In genomic region chr1:1001631-1002300, GRCh38 we compare ENCODE assay signal across 8 cellular contexts. TPM values are rescaled to one million over a fixed set of nuclear protein-coding genes. Genes with fewer than 3 reads are reported as not detected.
DNase-seq lines count a peak whose midpoint lies in the region; ATAC-seq and TF ChIP-seq lines count a peak whose summit lies in the region.

No MANE protein-coding gene starts in this region.

- no peak overlapping the region for H3K4me3 Mint-ChIP-seq in activated T-helper 17 cell treated with anti-CD3 and anti-CD28 coated beads, Interleukin-2, amount 50 U/mL, for 72 hours
- peak overlapping the region; percentile 57 for H3K4me3 Mint-ChIP-seq in neural crest cell

- TF ChIP-seq CTCF in AG04450 (IDR thresholded peaks at IDR 0.05; ENCODE audit: low read depth, low read length) (peak; percentile 67), fibroblast of the aortic adventitia (IDR thresholded peaks at IDR 0.05; ENCODE audit: insufficient read depth, low read length) (peak; percentile 67), neural crest cell (conservative IDR thresholded peaks at IDR 0.05) (peak; percentile 96)

- H3K27ac Mint-ChIP-seq in activated T-helper 17 cell treated with anti-CD3 and anti-CD28 coated beads, Interleukin-2, amount 50 U/mL, for 72 hours: no peak overlapping the region
- no peak overlapping the region for H3K27ac Mint-ChIP-seq in neural crest cell (ENCODE audit: unreplicated experiment)

- DNase-seq in AG04450 (ENCODE audit: low read depth, low spot score) (no peak), GM19238 (ENCODE audit: insufficient read length, low spot score) (peak; percentile 92), NT2/D1 (ENCODE audit: low read depth, low spot score) (no peak), fibroblast of the aortic adventitia (ENCODE audit: low read depth) (peak; percentile 33), neural crest cell (ENCODE audit: low read depth, low spot score) (peak; percentile 83)

- peaks cover 7% of the 10 kb centered on the region for H3K4me1 Mint-ChIP-seq in activated T-helper 17 cell treated with anti-CD3 and anti-CD28 coated beads, Interleukin-2, amount 50 U/mL, for 72 hours
- peaks cover 12% of the 10 kb centered on the region for H3K4me1 Mint-ChIP-seq in neural crest cell

- peak overlapping the region; percentile 94 for H3K9ac ChIP-seq in NT2/D1 (ENCODE audit: insufficient read length, low read depth)

- H3K27ac ChIP-seq in AG04450 (ENCODE audit: low read depth, low read length): no peak overlapping the region
- H3K27ac ChIP-seq in temporal lobe (ENCODE audit: low read depth, low read length): peak overlapping the region; percentile 61

- H3K36me3 ChIP-seq in NT2/D1 (ENCODE audit: insufficient read depth, insufficient read length, low read length): peaks cover 11% of the 10 kb centered on the region

- H3K9me3 ChIP-seq in AG04450 (ENCODE audit: control insufficient read depth, insufficient read depth, low read length): no peaks in the 10 kb centered on the region; the same call in 1 of the 2 replicates
- no peaks in the 10 kb centered on the region for H3K9me3 ChIP-seq in NT2/D1 (ENCODE audit: insufficient read depth, low read length)

- peak; percentile 81 for ATAC-seq in activated T-helper 17 cell treated with anti-CD3 and anti-CD28 coated beads, Interleukin-2, amount 50 U/mL, for 72 hours (replicated peaks)
- no peak for ATAC-seq in GM18907 (IDR thresholded peaks at IDR 0.05; ENCODE audit: unreplicated experiment)

- CTCF ChIA-PET in AG04450 (lab: Charles Lee): interaction anchor here (0.6 to 2.0 kb wide), 19 partner anchors 8 to 428 kb away, joined by 3 to 11 read pairs (median 4); partner anchors contain the start of gene ISG15

- H3K9me3 Mint-ChIP-seq in activated T-helper 17 cell treated with anti-CD3 and anti-CD28 coated beads, Interleukin-2, amount 50 U/mL, for 72 hours: no peaks in the 10 kb centered on the region
- no peaks in the 10 kb centered on the region for H3K9me3 Mint-ChIP-seq in neural crest cell

- peaks cover 24% of the 10 kb centered on the region for H3K27me3 Mint-ChIP-seq in activated T-helper 17 cell treated with anti-CD3 and anti-CD28 coated beads, Interleukin-2, amount 50 U/mL, for 72 hours
- peaks cover 31% of the 10 kb centered on the region for H3K27me3 Mint-ChIP-seq in neural crest cell (ENCODE audit: low read depth)

- peaks cover 4% of the 10 kb centered on the region for H3K36me3 Mint-ChIP-seq in activated T-helper 17 cell treated with anti-CD3 and anti-CD28 coated beads, Interleukin-2, amount 50 U/mL, for 72 hours (ENCODE audit: low read depth)
- no peaks in the 10 kb centered on the region for H3K36me3 Mint-ChIP-seq in neural crest cell (ENCODE audit: low read depth)

- H3K4me3 ChIP-seq in AG04450 (ENCODE audit: low read depth, low read length) (peak overlapping the region; percentile 66), NT2/D1 (ENCODE audit: insufficient read length, low read depth) (peak overlapping the region; percentile 66), fibroblast of the aortic adventitia (ENCODE audit: low read depth, low read length) (peak overlapping the region; percentile 17)

- H3K4me1 ChIP-seq in NT2/D1 (ENCODE audit: insufficient read depth, insufficient read length): peaks cover 43% of the 10 kb centered on the region

- H3K27me3 ChIP-seq in AG04450 (ENCODE audit: control insufficient read depth, insufficient read depth, low read length): peaks cover 9% of the 10 kb centered on the region
- no peaks in the 10 kb centered on the region for H3K27me3 ChIP-seq in NT2/D1 (ENCODE audit: insufficient read depth, insufficient read length)

- POLR2A ChIA-PET in AG04450 (lab: Yijun Ruan, JAX): interaction anchor here (1.4 to 1.5 kb wide), 2 partner anchors 12 to 20 kb away, joined by 3 to 6 read pairs; partner anchors contain the start of gene ISG15

RNA-seq across cellular contexts. Expression of gene HES4, which starts 1.9 kb away (rescaled TPM):
- 0.68 and 0.76 TPM in 2 replicates for polyA plus RNA-seq in AG04450 (2011; rRNA removed)
- 0.51 and 0.74 TPM in 2 replicates for polyA minus RNA-seq in AG04450 (2011; rRNA and poly(A)+ RNA removed)
- total RNA-seq in activated T-helper 17 cell treated with anti-CD3 and anti-CD28 coated beads, Interleukin-2, amount 50 U/mL, for 72 hours: 1 to 10 TPM in 1 of 2 donors, not detected in 1; 2.5 TPM
- total RNA-seq in fibroblast of the aortic adventitia (ENCODE audit: low replicate concordance) (0.36 and 0.82 TPM in 2 replicates), neural crest cell (35.7 and 38.0 TPM in 2 replicates), temporal lobe (20.7 TPM)

RNA-seq across cellular contexts. Expression of gene ISG15, which starts 11.5 kb away (rescaled TPM):
- polyA plus RNA-seq in AG04450 (2011; rRNA removed): 22.4 and 36.0 TPM in 2 replicates
- 3.3 and 4.9 TPM in 2 replicates for polyA minus RNA-seq in AG04450 (2011; rRNA and poly(A)+ RNA removed)
- 10 to 100 TPM; 13.5 to 36.5 TPM for total RNA-seq in activated T-helper 17 cell treated with anti-CD3 and anti-CD28 coated beads, Interleukin-2, amount 50 U/mL, for 72 hours
- total RNA-seq in fibroblast of the aortic adventitia (ENCODE audit: low replicate concordance) (34.7 and 39.6 TPM in 2 replicates), neural crest cell (17.4 and 22.3 TPM in 2 replicates), temporal lobe (3.4 TPM)

RNA-seq across cellular contexts. Expression of gene AGRN, which starts 18.2 kb away (rescaled TPM):
- 28.3 and 37.4 TPM in 2 replicates for polyA plus RNA-seq in AG04450 (2011; rRNA removed)
- 21.9 and 22.5 TPM in 2 replicates for polyA minus RNA-seq in AG04450 (2011; rRNA and poly(A)+ RNA removed)
- total RNA-seq in activated T-helper 17 cell treated with anti-CD3 and anti-CD28 coated beads, Interleukin-2, amount 50 U/mL, for 72 hours: 10 to 100 TPM; 12.1 to 87.6 TPM
- total RNA-seq in fibroblast of the aortic adventitia (ENCODE audit: low replicate concordance) (7.9 and 85.7 TPM in 2 replicates), neural crest cell (192 and 203 TPM in 2 replicates), temporal lobe (63.9 TPM)

RNA-seq across cellular contexts. Expression of gene PERM1, which starts 19.9 kb away (rescaled TPM):
- not detected in 2 replicates for polyA plus RNA-seq in AG04450 (2011; rRNA removed)
- 0.37 TPM in 1 of 2 replicates, not detected in the other for polyA minus RNA-seq in AG04450 (2011; rRNA and poly(A)+ RNA removed)
- total RNA-seq in activated T-helper 17 cell treated with anti-CD3 and anti-CD28 coated beads, Interleukin-2, amount 50 U/mL, for 72 hours: not detected
- total RNA-seq in fibroblast of the aortic adventitia (ENCODE audit: low replicate concordance) (0.57 TPM in 1 of 2 replicates, not detected in the other), neural crest cell (0.11 TPM in 1 of 2 replicates, not detected in the other), temporal lobe (0.25 TPM)

RNA-seq across cellular contexts. Expression of gene PLEKHN1, which starts 35.5 kb away (rescaled TPM):
- polyA plus RNA-seq in AG04450 (2011; rRNA removed): 0.06 and 0.15 TPM in 2 replicates
- polyA minus RNA-seq in AG04450 (2011; rRNA and poly(A)+ RNA removed): 0.09 and 0.14 TPM in 2 replicates
- total RNA-seq in activated T-helper 17 cell treated with anti-CD3 and anti-CD28 coated beads, Interleukin-2, amount 50 U/mL, for 72 hours: 1 to 10 TPM; 2.8 to 6.3 TPM
- total RNA-seq in fibroblast of the aortic adventitia (ENCODE audit: low replicate concordance) (0.54 TPM in 1 of 2 replicates, not detected in the other), neural crest cell (not detected in 2 replicates), temporal lobe (not detected)

Comparison
In these comparisons a context has a peak if more than half of its experiments do, and no peak if none do; other contexts are left out.
1. DNase-seq: peak in GM19238 (single experiment), fibroblast of the aortic adventitia (single experiment) and neural crest cell (single experiment); none in AG04450 (single experiment) and NT2/D1 (single experiment).
2. Peak in every context shown above with its lines, with median percentiles within 50 percentile points of each other: H3K4me3 ChIP-seq and CTCF ChIP-seq.